ENCODE assay signal across 1 cellular context in genomic region chr1:28950449-28950848, GRCh38.
TF ChIP-seq lines count a peak whose summit lies in the region.

No MANE protein-coding gene starts in this region.

TF ChIP-seq in GM23338, 12 proteins besides CTCF, POLR2A, EP300 and RAD21 (continued from another document):
- TF ChIP-seq ZNF462 (CRISPR knock-in tag; IDR thresholded peaks at IDR 0.05) (no peak), POLR2AphosphoS5 (IDR thresholded peaks at IDR 0.05; ENCODE audit: low read depth) (no peak), STAT1 (IDR thresholded peaks at IDR 0.05; ENCODE audit: unreplicated experiment) (no peak), CREB1 (CRISPR knock-in tag; IDR thresholded peaks at IDR 0.05; ENCODE audit: low read depth) (no peak)
